ENCODE assay signal across 1 cellular context in the genomic region with DNA sequence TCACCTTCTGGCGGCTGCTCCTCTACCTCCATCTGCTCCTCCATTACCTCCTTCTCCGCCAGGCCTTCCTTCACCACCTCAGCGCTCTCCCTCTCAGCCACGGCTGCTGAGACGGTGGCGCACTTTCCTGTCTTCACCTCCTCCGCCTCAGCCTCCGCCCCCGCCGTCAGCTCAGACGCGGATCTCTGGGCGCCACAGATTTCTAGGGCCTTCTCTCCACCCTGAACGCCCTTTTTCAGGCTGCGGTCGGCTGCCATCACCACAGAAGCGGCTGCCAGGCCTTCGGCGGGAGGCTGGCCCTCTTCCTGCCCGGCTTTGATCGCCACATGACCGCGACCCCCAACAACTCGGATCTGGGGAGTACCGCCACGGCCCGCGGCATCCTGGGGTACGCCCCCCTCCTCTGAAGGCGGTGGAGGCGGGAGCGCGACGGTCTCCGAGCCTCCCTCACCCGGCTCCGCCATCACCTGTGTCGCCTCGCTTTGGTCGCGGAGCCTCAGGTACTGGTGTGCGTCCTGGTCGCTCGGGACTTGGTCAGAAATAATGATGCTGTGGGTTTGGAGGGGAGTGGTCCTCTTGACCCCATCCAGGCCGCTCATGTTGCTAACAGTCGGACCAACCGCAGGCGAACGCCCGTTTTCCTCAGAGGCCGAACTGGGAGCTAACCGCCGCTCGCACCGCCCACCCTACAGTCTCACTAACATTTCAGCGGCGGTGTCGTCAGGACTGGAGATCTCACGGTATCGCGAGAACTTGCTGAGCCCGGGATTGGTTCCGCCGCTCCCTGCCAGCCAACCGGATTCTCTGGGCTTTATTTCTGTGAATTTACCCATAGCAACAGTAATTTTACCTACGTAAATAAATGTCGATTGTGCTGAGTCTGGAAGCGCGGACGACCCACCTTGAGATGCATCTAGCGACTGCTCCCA.
A peak's percentile ranks its signal among the peaks of the same experiment; 100 is the strongest.
TF ChIP-seq lines count a peak whose summit lies in the region.

A gene (minus strand): TSS at position 699 of the 929 bp plus-strand sequence. CDS start 100 bp downstream, at position 599.

TF ChIP-seq in GM12878, 131 proteins besides CTCF, POLR2A, EP300 and RAD21 (continued from another document and continues in another):
- TF ChIP-seq, protein P1, sequence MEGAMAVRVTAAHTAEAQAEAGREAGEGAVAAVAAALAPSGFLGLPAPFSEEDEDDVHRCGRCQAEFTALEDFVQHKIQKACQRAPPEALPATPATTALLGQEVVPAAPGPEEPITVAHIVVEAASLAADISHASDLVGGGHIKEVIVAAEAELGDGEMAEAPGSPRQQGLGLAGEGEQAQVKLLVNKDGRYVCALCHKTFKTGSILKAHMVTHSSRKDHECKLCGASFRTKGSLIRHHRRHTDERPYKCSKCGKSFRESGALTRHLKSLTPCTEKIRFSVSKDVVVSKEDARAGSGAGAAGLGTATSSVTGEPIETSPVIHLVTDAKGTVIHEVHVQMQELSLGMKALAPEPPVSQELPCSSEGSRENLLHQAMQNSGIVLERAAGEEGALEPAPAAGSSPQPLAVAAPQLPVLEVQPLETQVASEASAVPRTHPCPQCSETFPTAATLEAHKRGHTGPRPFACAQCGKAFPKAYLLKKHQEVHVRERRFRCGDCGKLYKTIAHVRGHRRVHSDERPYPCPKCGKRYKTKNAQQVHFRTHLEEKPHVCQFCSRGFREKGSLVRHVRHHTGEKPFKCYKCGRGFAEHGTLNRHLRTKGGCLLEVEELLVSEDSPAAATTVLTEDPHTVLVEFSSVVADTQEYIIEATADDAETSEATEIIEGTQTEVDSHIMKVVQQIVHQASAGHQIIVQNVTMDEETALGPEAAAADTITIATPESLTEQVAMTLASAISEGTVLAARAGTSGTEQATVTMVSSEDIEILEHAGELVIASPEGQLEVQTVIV (IDR thresholded peaks at IDR 0.05; ENCODE audit: borderline replicate concordance, partially characterized antibody): no peak
- TF ChIP-seq SMAD5 (IDR thresholded peaks at IDR 0.05; ENCODE audit: low read depth) (peak; percentile 85; the same call in 1 of the 2 replicates), PML (IDR thresholded peaks at IDR 0.05; ENCODE audit: low read length) (peak; percentile 85), CBX3 (IDR thresholded peaks at IDR 0.05; ENCODE audit: borderline replicate concordance, low read depth) (no peak), PAX5 (IDR thresholded peaks at IDR 0.05; ENCODE audit: borderline replicate concordance, low read depth, low read length) (no peak), HCFC1 (IDR thresholded peaks at IDR 0.05; ENCODE audit: low read length) (0 out of 2 replicates have a peak, but pooled peaks have one; percentile 13), GATAD2B (conservative IDR thresholded peaks at IDR 0.05; ENCODE audit: low read depth) (peak; percentile 66), ZNF622 (IDR thresholded peaks at IDR 0.05) (no peak), CEBPB (IDR thresholded peaks at IDR 0.05; ENCODE audit: borderline replicate concordance in 1 of 2, low read depth in 2 of 2, low read length in 2 of 2) (no peak), FOXK2 (IDR thresholded peaks at IDR 0.05) (no peak), MXI1 (IDR thresholded peaks at IDR 0.05; ENCODE audit: low read depth, low read length) (peak; percentile 62), ETV6 (conservative IDR thresholded peaks at IDR 0.05 in 1 of 2, IDR thresholded peaks at IDR 0.05 in 1 of 2; ENCODE audit: borderline replicate concordance in 1 of 2, low read depth in 1 of 2) (no peak), YBX1 (IDR thresholded peaks at IDR 0.05) (no peak), ZNF384 (IDR thresholded peaks at IDR 0.05; ENCODE audit: borderline replicate concordance, low read depth, low read length) (0 out of 2 replicates have a peak, but pooled peaks have one; percentile 1), SUZ12 (IDR thresholded peaks at IDR 0.05; ENCODE audit: unreplicated experiment) (no peak), JUND (IDR thresholded peaks at IDR 0.05; ENCODE audit: low read depth, low read length) (no peak), SREBF2 (IDR thresholded peaks at IDR 0.05; ENCODE audit: low read length) (no peak), MYB (IDR thresholded peaks at IDR 0.05; ENCODE audit: borderline replicate concordance, low read depth, low read length) (no peak), TCF3 (IDR thresholded peaks at IDR 0.05; ENCODE audit: borderline replicate concordance, insufficient read depth, low read depth, low read length) (no peak), SRF (IDR thresholded peaks at IDR 0.05; ENCODE audit: low read depth in 2 of 2, low read length in 2 of 2) (no peak; a peak in 1 of 4 replicates), TCF12 (IDR thresholded peaks at IDR 0.05; ENCODE audit: low read depth, low read length) (0 out of 2 replicates have a peak, but pooled peaks have one; percentile 5), BRCA1 (IDR thresholded peaks at IDR 0.05; ENCODE audit: low read depth, low read length) (peak; percentile 81), TBL1XR1 (IDR thresholded peaks at IDR 0.05; ENCODE audit: low read depth, low read length) (no peak), RAD51 (IDR thresholded peaks at IDR 0.05) (no peak), POLR2AphosphoS2 (IDR thresholded peaks at IDR 0.05; ENCODE audit: low read depth, low read length) (peak; percentile 78), WRNIP1 (IDR thresholded peaks at IDR 0.05; ENCODE audit: borderline replicate concordance, low read depth, low read length) (no peak), BHLHE40 (IDR thresholded peaks at IDR 0.05; ENCODE audit: borderline replicate concordance in 1 of 2, low read depth in 2 of 2, low read length in 1 of 2) (0 out of 4 replicates have a peak, but pooled peaks have one; percentile 4 to 42), ZZZ3 (IDR thresholded peaks at IDR 0.05; ENCODE audit: control insufficient read depth, insufficient read length, low read depth) (no peak), CREB1 (IDR thresholded peaks at IDR 0.05; ENCODE audit: low read depth) (peak; percentile 84), KDM1A (IDR thresholded peaks at IDR 0.05; ENCODE audit: borderline replicate concordance) (no peak), HDAC6 (IDR thresholded peaks at IDR 0.05; ENCODE audit: unreplicated experiment) (no peak), SUPT20H (IDR thresholded peaks at IDR 0.05; ENCODE audit: borderline replicate concordance, control insufficient read depth, low read depth, low read length) (no peak), CHD2 (IDR thresholded peaks at IDR 0.05; ENCODE audit: borderline replicate concordance, low read depth, low read length) (peak; percentile 99), SIX5 (IDR thresholded peaks at IDR 0.05; ENCODE audit: low read depth, low read length, severe bottlenecking) (no peak), FOS (IDR thresholded peaks at IDR 0.05; ENCODE audit: borderline replicate concordance, extremely low read depth, insufficient read length) (peak; percentile 47), TAF1 (IDR thresholded peaks at IDR 0.05; ENCODE audit: borderline replicate concordance, low read depth, low read length) (peak; percentile 49; the same call in 1 of the 2 replicates), RFX5 (IDR thresholded peaks at IDR 0.05; ENCODE audit: low read depth, low read length) (peak; percentile 98), DPF2 (IDR thresholded peaks at IDR 0.05) (peak; percentile 57; the same call in 1 of the 2 replicates), EZH2 (IDR thresholded peaks at IDR 0.05; ENCODE audit: borderline replicate concordance, control insufficient read depth, low read depth, low read length) (no peak), MTA3 (IDR thresholded peaks at IDR 0.05; ENCODE audit: borderline replicate concordance, low read length) (no peak), TCF7 (IDR thresholded peaks at IDR 0.05; ENCODE audit: borderline replicate concordance) (no peak), ZNF217 (IDR thresholded peaks at IDR 0.05) (no peak), CBFB (IDR thresholded peaks at IDR 0.05; ENCODE audit: low read depth) (peak; percentile 90), ATF7 (IDR thresholded peaks at IDR 0.05; ENCODE audit: low read depth) (peak; percentile 52)
- TF ChIP-seq, protein P2, sequence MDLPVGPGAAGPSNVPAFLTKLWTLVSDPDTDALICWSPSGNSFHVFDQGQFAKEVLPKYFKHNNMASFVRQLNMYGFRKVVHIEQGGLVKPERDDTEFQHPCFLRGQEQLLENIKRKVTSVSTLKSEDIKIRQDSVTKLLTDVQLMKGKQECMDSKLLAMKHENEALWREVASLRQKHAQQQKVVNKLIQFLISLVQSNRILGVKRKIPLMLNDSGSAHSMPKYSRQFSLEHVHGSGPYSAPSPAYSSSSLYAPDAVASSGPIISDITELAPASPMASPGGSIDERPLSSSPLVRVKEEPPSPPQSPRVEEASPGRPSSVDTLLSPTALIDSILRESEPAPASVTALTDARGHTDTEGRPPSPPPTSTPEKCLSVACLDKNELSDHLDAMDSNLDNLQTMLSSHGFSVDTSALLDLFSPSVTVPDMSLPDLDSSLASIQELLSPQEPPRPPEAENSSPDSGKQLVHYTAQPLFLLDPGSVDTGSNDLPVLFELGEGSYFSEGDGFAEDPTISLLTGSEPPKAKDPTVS (IDR thresholded peaks at IDR 0.05; ENCODE audit: low read depth, low read length): no peak
- TF ChIP-seq, protein P3, sequence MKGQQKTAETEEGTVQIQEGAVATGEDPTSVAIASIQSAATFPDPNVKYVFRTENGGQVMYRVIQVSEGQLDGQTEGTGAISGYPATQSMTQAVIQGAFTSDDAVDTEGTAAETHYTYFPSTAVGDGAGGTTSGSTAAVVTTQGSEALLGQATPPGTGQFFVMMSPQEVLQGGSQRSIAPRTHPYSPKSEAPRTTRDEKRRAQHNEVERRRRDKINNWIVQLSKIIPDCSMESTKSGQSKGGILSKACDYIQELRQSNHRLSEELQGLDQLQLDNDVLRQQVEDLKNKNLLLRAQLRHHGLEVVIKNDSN (IDR thresholded peaks at IDR 0.05; ENCODE audit: borderline replicate concordance, extremely low read length, insufficient read depth, low read depth, low read length): no peak
- TF ChIP-seq, protein P4, sequence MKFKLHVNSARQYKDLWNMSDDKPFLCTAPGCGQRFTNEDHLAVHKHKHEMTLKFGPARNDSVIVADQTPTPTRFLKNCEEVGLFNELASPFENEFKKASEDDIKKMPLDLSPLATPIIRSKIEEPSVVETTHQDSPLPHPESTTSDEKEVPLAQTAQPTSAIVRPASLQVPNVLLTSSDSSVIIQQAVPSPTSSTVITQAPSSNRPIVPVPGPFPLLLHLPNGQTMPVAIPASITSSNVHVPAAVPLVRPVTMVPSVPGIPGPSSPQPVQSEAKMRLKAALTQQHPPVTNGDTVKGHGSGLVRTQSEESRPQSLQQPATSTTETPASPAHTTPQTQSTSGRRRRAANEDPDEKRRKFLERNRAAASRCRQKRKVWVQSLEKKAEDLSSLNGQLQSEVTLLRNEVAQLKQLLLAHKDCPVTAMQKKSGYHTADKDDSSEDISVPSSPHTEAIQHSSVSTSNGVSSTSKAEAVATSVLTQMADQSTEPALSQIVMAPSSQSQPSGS (IDR thresholded peaks at IDR 0.05; ENCODE audit: low read length): 0 out of 2 replicates have a peak, but pooled peaks have one; percentile 53
- TF ChIP-seq, protein P5, sequence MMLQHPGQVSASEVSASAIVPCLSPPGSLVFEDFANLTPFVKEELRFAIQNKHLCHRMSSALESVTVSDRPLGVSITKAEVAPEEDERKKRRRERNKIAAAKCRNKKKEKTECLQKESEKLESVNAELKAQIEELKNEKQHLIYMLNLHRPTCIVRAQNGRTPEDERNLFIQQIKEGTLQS (IDR thresholded peaks at IDR 0.05; ENCODE audit: borderline replicate concordance, extremely low read depth, low read depth, low read length): no peak
- TF ChIP-seq, protein P6, sequence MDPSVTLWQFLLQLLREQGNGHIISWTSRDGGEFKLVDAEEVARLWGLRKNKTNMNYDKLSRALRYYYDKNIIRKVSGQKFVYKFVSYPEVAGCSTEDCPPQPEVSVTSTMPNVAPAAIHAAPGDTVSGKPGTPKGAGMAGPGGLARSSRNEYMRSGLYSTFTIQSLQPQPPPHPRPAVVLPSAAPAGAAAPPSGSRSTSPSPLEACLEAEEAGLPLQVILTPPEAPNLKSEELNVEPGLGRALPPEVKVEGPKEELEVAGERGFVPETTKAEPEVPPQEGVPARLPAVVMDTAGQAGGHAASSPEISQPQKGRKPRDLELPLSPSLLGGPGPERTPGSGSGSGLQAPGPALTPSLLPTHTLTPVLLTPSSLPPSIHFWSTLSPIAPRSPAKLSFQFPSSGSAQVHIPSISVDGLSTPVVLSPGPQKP (IDR thresholded peaks at IDR 0.05; ENCODE audit: low read depth, low read length): no peak
- TF ChIP-seq, protein P7, sequence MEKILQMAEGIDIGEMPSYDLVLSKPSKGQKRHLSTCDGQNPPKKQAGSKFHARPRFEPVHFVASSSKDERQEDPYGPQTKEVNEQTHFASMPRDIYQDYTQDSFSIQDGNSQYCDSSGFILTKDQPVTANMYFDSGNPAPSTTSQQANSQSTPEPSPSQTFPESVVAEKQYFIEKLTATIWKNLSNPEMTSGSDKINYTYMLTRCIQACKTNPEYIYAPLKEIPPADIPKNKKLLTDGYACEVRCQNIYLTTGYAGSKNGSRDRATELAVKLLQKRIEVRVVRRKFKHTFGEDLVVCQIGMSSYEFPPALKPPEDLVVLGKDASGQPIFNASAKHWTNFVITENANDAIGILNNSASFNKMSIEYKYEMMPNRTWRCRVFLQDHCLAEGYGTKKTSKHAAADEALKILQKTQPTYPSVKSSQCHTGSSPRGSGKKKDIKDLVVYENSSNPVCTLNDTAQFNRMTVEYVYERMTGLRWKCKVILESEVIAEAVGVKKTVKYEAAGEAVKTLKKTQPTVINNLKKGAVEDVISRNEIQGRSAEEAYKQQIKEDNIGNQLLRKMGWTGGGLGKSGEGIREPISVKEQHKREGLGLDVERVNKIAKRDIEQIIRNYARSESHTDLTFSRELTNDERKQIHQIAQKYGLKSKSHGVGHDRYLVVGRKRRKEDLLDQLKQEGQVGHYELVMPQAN (conservative IDR thresholded peaks at IDR 0.05): peak; percentile 66; the same call in 1 of the 2 replicates
- TF ChIP-seq, protein P8, sequence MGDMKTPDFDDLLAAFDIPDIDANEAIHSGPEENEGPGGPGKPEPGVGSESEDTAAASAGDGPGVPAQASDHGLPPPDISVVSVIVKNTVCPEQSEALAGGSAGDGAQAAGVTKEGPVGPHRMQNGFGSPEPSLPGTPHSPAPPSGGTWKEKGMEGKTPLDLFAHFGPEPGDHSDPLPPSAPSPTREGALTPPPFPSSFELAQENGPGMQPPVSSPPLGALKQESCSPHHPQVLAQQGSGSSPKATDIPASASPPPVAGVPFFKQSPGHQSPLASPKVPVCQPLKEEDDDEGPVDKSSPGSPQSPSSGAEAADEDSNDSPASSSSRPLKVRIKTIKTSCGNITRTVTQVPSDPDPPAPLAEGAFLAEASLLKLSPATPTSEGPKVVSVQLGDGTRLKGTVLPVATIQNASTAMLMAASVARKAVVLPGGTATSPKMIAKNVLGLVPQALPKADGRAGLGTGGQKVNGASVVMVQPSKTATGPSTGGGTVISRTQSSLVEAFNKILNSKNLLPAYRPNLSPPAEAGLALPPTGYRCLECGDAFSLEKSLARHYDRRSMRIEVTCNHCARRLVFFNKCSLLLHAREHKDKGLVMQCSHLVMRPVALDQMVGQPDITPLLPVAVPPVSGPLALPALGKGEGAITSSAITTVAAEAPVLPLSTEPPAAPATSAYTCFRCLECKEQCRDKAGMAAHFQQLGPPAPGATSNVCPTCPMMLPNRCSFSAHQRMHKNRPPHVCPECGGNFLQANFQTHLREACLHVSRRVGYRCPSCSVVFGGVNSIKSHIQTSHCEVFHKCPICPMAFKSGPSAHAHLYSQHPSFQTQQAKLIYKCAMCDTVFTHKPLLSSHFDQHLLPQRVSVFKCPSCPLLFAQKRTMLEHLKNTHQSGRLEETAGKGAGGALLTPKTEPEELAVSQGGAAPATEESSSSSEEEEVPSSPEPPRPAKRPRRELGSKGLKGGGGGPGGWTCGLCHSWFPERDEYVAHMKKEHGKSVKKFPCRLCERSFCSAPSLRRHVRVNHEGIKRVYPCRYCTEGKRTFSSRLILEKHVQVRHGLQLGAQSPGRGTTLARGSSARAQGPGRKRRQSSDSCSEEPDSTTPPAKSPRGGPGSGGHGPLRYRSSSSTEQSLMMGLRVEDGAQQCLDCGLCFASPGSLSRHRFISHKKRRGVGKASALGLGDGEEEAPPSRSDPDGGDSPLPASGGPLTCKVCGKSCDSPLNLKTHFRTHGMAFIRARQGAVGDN (IDR thresholded peaks at IDR 0.05): no peak
